ENCODE assay signal across 1 cellular context in genomic region chr2:42101641-42102605, GRCh38.
TF ChIP-seq lines count a peak whose summit lies in the region.

No MANE protein-coding gene starts in this region.

TF ChIP-seq in HepG2, 621 proteins besides CTCF, POLR2A, EP300 and RAD21 (continued from another document):
- TF ChIP-seq ZNF841 (CRISPR knock-in tag; IDR thresholded peaks at IDR 0.05; ENCODE audit: borderline replicate concordance): no peak
- TF ChIP-seq ZFP41 (CRISPR knock-in tag; IDR thresholded peaks at IDR 0.05; ENCODE audit: borderline replicate concordance): no peak
- no peak; the same call in 1 of the 2 replicates for TF ChIP-seq GABPB1 (CRISPR knock-in tag; IDR thresholded peaks at IDR 0.05)
- TF ChIP-seq ZNF18 (CRISPR knock-in tag; IDR thresholded peaks at IDR 0.05; ENCODE audit: insufficient replicate concordance): peak; percentile 57
- no peak for TF ChIP-seq ZNF597 (CRISPR knock-in tag; IDR thresholded peaks at IDR 0.05)
- no peak for TF ChIP-seq ZNF484 (CRISPR knock-in tag; IDR thresholded peaks at IDR 0.05; ENCODE audit: borderline replicate concordance, low read depth)
- no peak for TF ChIP-seq GFI1 (CRISPR knock-in tag; IDR thresholded peaks at IDR 0.05; ENCODE audit: borderline replicate concordance)
- TF ChIP-seq ZNF121 (CRISPR knock-in tag; IDR thresholded peaks at IDR 0.05): 0 out of 2 replicates have a peak, but pooled peaks have one; percentile 25
- no peak for TF ChIP-seq ZBTB10 (CRISPR knock-in tag; IDR thresholded peaks at IDR 0.05; ENCODE audit: borderline replicate concordance)
- no peak for TF ChIP-seq PBX2 (CRISPR knock-in tag; IDR thresholded peaks at IDR 0.05)
- no peak for TF ChIP-seq E2F5 (CRISPR knock-in tag; conservative IDR thresholded peaks at IDR 0.05)
- peak; percentile 30; the same call in 1 of the 2 replicates for TF ChIP-seq CAMTA2 (CRISPR knock-in tag; IDR thresholded peaks at IDR 0.05; ENCODE audit: borderline replicate concordance)
- no peak for TF ChIP-seq ZNF800 (CRISPR knock-in tag; IDR thresholded peaks at IDR 0.05)
- TF ChIP-seq SAP130 (CRISPR knock-in tag; IDR thresholded peaks at IDR 0.05; ENCODE audit: low read depth): peak; percentile 63
- TF ChIP-seq IRF9 (CRISPR knock-in tag; IDR thresholded peaks at IDR 0.05; ENCODE audit: borderline replicate concordance): peak; percentile 94; the same call in 1 of the 2 replicates
- TF ChIP-seq TBX3 (IDR thresholded peaks at IDR 0.05; ENCODE audit: borderline replicate concordance): no peak
- TF ChIP-seq MEF2D (CRISPR knock-in tag; IDR thresholded peaks at IDR 0.05): peak; percentile 81
- no peak for TF ChIP-seq RBM39 (IDR thresholded peaks at IDR 0.05; ENCODE audit: low read depth, low read length, poor library complexity, severe bottlenecking)
- no peak for TF ChIP-seq KDM3A (CRISPR knock-in tag; IDR thresholded peaks at IDR 0.05; ENCODE audit: low read depth)
- 0 out of 2 replicates have a peak, but pooled peaks have one; percentile 42 for TF ChIP-seq LBX2 (CRISPR knock-in tag; IDR thresholded peaks at IDR 0.05; ENCODE audit: borderline replicate concordance)
- 0 out of 2 replicates have a peak, but pooled peaks have one; percentile 55 for TF ChIP-seq KAT8 (CRISPR knock-in tag; IDR thresholded peaks at IDR 0.05)
- no peak for TF ChIP-seq ZNF850 (CRISPR knock-in tag; conservative IDR thresholded peaks at IDR 0.05)
- peak; percentile 72; the same call in 1 of the 2 replicates for TF ChIP-seq ZNF598 (CRISPR knock-in tag; IDR thresholded peaks at IDR 0.05; ENCODE audit: borderline replicate concordance)
- peak; percentile 52; the same call in 1 of the 2 replicates for TF ChIP-seq THAP9 (CRISPR knock-in tag; IDR thresholded peaks at IDR 0.05; ENCODE audit: borderline replicate concordance)
- no peak for TF ChIP-seq RAD51 (IDR thresholded peaks at IDR 0.05; ENCODE audit: borderline replicate concordance)
- peak; percentile 42; the same call in 1 of the 2 replicates for TF ChIP-seq GATA4 (IDR thresholded peaks at IDR 0.05; ENCODE audit: borderline replicate concordance, low read depth)
- no peak; the same call in 1 of the 2 replicates for TF ChIP-seq ZNF607 (CRISPR knock-in tag; IDR thresholded peaks at IDR 0.05; ENCODE audit: borderline replicate concordance)
- TF ChIP-seq SOX6 (IDR thresholded peaks at IDR 0.05): no peak
- TF ChIP-seq SOX6 (CRISPR knock-in tag; IDR thresholded peaks at IDR 0.05): peak; percentile 79
- TF ChIP-seq ZNF30 (CRISPR knock-in tag; IDR thresholded peaks at IDR 0.05): no peak
- 0 out of 2 replicates have a peak, but pooled peaks have one; percentile 28 for TF ChIP-seq POGK (CRISPR knock-in tag; conservative IDR thresholded peaks at IDR 0.05)
- no peak for TF ChIP-seq HOXA5 (CRISPR knock-in tag; IDR thresholded peaks at IDR 0.05)
- TF ChIP-seq TRIM22 (IDR thresholded peaks at IDR 0.05): no peak
- TF ChIP-seq ZNF24 (IDR thresholded peaks at IDR 0.05): no peak
- TF ChIP-seq ZNF678 (CRISPR knock-in tag; IDR thresholded peaks at IDR 0.05): no peak
- TF ChIP-seq USF2 (IDR thresholded peaks at IDR 0.05; ENCODE audit: low read depth, low read length): no peak
- no peak for TF ChIP-seq USF2 (CRISPR knock-in tag; IDR thresholded peaks at IDR 0.05; ENCODE audit: borderline replicate concordance)
- TF ChIP-seq SIN3A (IDR thresholded peaks at IDR 0.05; ENCODE audit: borderline replicate concordance, low read depth, low read length): no peak
- TF ChIP-seq ZNF576 (CRISPR knock-in tag; IDR thresholded peaks at IDR 0.05): 0 out of 2 replicates have a peak, but pooled peaks have one; percentile 45
